ENCODE assay signal across 8 cellular contexts in genomic region chr3:119676771-119677640, GRCh38. TPM values are rescaled to one million over a fixed set of nuclear protein-coding genes. Genes with fewer than 3 reads are reported as not detected.
A peak's percentile ranks its signal among the peaks of the same experiment; 100 is the strongest.
DNase-seq lines count a peak whose midpoint lies in the region; ATAC-seq and TF ChIP-seq lines count a peak whose summit lies in the region.

Gene COX17 (minus strand): TSS chr3:119677406. CDS start chr3:119677310, 96 bp downstream.

- peak within 1 kb of the TSS; percentile 99 for H3K27ac Mint-ChIP-seq in dendritic cell treated with granulocyte-macrophage colony-stimulating factor and Interleukin-4, amounts not matched to agents 40 ng/mL and 50 ng/mL, for 4 days

- no peaks in the 10 kb centered on the region for H3K27me3 Mint-ChIP-seq in dendritic cell treated with granulocyte-macrophage colony-stimulating factor and Interleukin-4, amounts not matched to agents 40 ng/mL and 50 ng/mL, for 4 days

- DNase-seq in NCI-H748 treated with DMSO at 0.1 percent for 48 hours (lab: John Stamatoyannopoulos, UW) = peak; percentile 82
- peak; percentile 85 to 94 for DNase-seq in activated CD4-positive, alpha-beta T cell treated with anti-CD3 and anti-CD28 coated beads, Interleukin-2, amount 50 U/mL, for 24 hours (ENCODE audit: low read depth in 1 of 2, low spot score in 1 of 2)
- peak; percentile 93 to 96 for DNase-seq in left lung
- peak; percentile 86 to 88 for DNase-seq in stimulated activated CD4-positive, alpha-beta T cell treated with anti-CD3 and anti-CD28 coated beads, Interleukin-2, amount 100 ng/mL, for 48 hours

- H3K4me3 Mint-ChIP-seq in dendritic cell treated with granulocyte-macrophage colony-stimulating factor and Interleukin-4, amounts not matched to agents 40 ng/mL and 50 ng/mL, for 4 days = peak within 1 kb of the TSS; percentile 94

- H3K4me1 Mint-ChIP-seq in dendritic cell treated with granulocyte-macrophage colony-stimulating factor and Interleukin-4, amounts not matched to agents 40 ng/mL and 50 ng/mL, for 4 days (ENCODE audit: low read depth) = peaks cover 34% of the 10 kb centered on the region

- H3K9ac ChIP-seq in BLaER1 treated with 17β-estradiol and CSF1 and Interleukin-3, amounts not matched to agents 10 nM and 100 nM = peak within 1 kb of the TSS; percentile 78 to 87 (median 84)

- intact Hi-C loops in dendritic cell treated with granulocyte-macrophage colony-stimulating factor and Interleukin-4, amounts not matched to agents 40 ng/mL and 50 ng/mL, for 4 days (cut with micrococcal nuclease) = loop anchor here (1.0 to 10.0 kb wide), 6 partner anchors 40 to 212 kb away; partner anchors contain the start of genes POGLUT1, TIMMDC1 and TMEM39A
- intact Hi-C loops in left lung (cut with DNase I) = loop anchor here in 1 of 2 donors (10.0 kb wide), 1 partner anchor 82 kb away; the partner anchor contains the start of gene PLA1A

- ATAC-seq in GM19372 (IDR thresholded peaks at IDR 0.05; ENCODE audit: low read depth, unreplicated experiment) = peak; percentile 88
- peak; percentile 81 for ATAC-seq in HG03558 (IDR thresholded peaks at IDR 0.05; ENCODE audit: extremely low read depth, unreplicated experiment)
- peak; percentile 93 for ATAC-seq in left lung

- no peaks in the 10 kb centered on the region for H3K9me3 Mint-ChIP-seq in dendritic cell treated with granulocyte-macrophage colony-stimulating factor and Interleukin-4, amounts not matched to agents 40 ng/mL and 50 ng/mL, for 4 days

- peak within 1 kb of the TSS; percentile 80 to 93 (median 85) for H3K27ac ChIP-seq in BLaER1 treated with 17β-estradiol and CSF1 and Interleukin-3, amounts not matched to agents 10 nM and 100 nM
- H3K27ac ChIP-seq in left lung = peak within 1 kb of the TSS; percentile 95 to 99

- peaks cover 47% of the 10 kb centered on the region for H3K36me3 Mint-ChIP-seq in dendritic cell treated with granulocyte-macrophage colony-stimulating factor and Interleukin-4, amounts not matched to agents 40 ng/mL and 50 ng/mL, for 4 days (ENCODE audit: low read depth)

- H3K27me3 ChIP-seq in BLaER1 treated with 17β-estradiol and CSF1 and Interleukin-3, amounts not matched to agents 10 nM and 100 nM = no peaks in the 10 kb centered on the region
- no peaks in the 10 kb centered on the region for H3K27me3 ChIP-seq in left lung

- H3K36me3 ChIP-seq in BLaER1 treated with 17β-estradiol and CSF1 and Interleukin-3, amounts not matched to agents 10 nM and 100 nM = peaks cover 24 to 40% (median 33%) of the 10 kb centered on the region in 11 experiments
- H3K36me3 ChIP-seq in left lung = peaks cover 0 to 30% of the 10 kb centered on the region in 2 donors

- H3K4me2 ChIP-seq in BLaER1 treated with 17β-estradiol and CSF1 and Interleukin-3, amounts not matched to agents 10 nM and 100 nM = peak within 1 kb of the TSS; percentile 70 to 91 (median 85)

- TF ChIP-seq CTCF in left lung (IDR thresholded peaks at IDR 0.05) = no peak

- peak within 1 kb of the TSS; percentile 50 to 77 (median 70) for H3K4me3 ChIP-seq in BLaER1 treated with 17β-estradiol and CSF1 and Interleukin-3, amounts not matched to agents 10 nM and 100 nM
- H3K4me3 ChIP-seq in left lung = peak within 1 kb of the TSS; percentile 55 to 72

- no peaks in the 10 kb centered on the region for H3K9me3 ChIP-seq in BLaER1 treated with 17β-estradiol and CSF1 and Interleukin-3, amounts not matched to agents 10 nM and 100 nM (replicated peaks in 1 of 11)
- H3K9me3 ChIP-seq in left lung = no peaks in the 10 kb centered on the region

- no peaks in the 10 kb centered on the region for H4K20me1 ChIP-seq in BLaER1 treated with 17β-estradiol and CSF1 and Interleukin-3, amounts not matched to agents 10 nM and 100 nM

- H3K4me1 ChIP-seq in BLaER1 treated with 17β-estradiol and CSF1 and Interleukin-3, amounts not matched to agents 10 nM and 100 nM = peaks cover 17 to 41% (median 19%) of the 10 kb centered on the region in 10 experiments; a peak in 17 of 20 replicates
- peaks cover 12 to 21% of the 10 kb centered on the region in 2 donors for H3K4me1 ChIP-seq in left lung

RNA-seq across cellular contexts. Expression of gene COX17, which starts in this region (rescaled TPM):
- total RNA-seq in left lung = 10 to 100 TPM; 46.2 to 49.6 TPM

Comparison
In these comparisons a context has a peak if more than half of its experiments do, and no peak if none do; other contexts are left out.
1. Peak in every context shown above with its lines: DNase-seq, ATAC-seq, H3K4me3 ChIP-seq and H3K27ac ChIP-seq.